21 cellular contexts compared by ENCODE assay signal in genomic region chr1:241924080-241924808, GRCh38. TPM values are rescaled to one million over a fixed set of nuclear protein-coding genes. Genes with fewer than 3 reads are reported as not detected.
"Had no signal": no experiment of that assay in that cellular context is flagged by ENCODE, and none has a peak within 500 bp of the region (broad histone marks: within the 10 kb centered on the region; RNA-seq: fewer than 3 reads in every experiment).

No MANE protein-coding gene starts in this region.

- ATAC-seq: gastrocnemius medialis, heart right ventricle, left ventricle myocardium superior, psoas muscle had no signal

- H3K4me1 ChIP-seq: colonic mucosa, gastrocnemius medialis, heart right ventricle, parathyroid adenoma, psoas muscle, stomach had no signal

- H3K79me2 ChIP-seq: parathyroid adenoma had no signal

- H3K9me3 ChIP-seq: colonic mucosa, gastrocnemius medialis, heart right ventricle, psoas muscle, stomach had no signal

- H3K9ac ChIP-seq: parathyroid adenoma had no signal

- DNase-seq: colonic mucosa; dermis blood vessel endothelial cell; erythroblast; gastrocnemius medialis; heart right ventricle; hypothalamus; islet precursor cell; left ventricle myocardium superior; mesenchymal stem cell; naive B cell; occipital lobe; psoas muscle; retina; small intestine; stimulated activated CD4-positive, alpha-beta T cell treated with anti-CD3 and anti-CD28 coated beads, Interleukin-12 subunit alpha, Interleukin-12 subunit beta, amount 100 ng/mL, for 4 hours; stimulated activated naive CD4-positive, alpha-beta T cell; stomach; substantia nigra had no signal

- H3K27ac ChIP-seq: colonic mucosa, gastrocnemius medialis, heart right ventricle, parathyroid adenoma, psoas muscle, stomach had no signal

- H2AFZ ChIP-seq: parathyroid adenoma had no signal

- H3K36me3 ChIP-seq: colonic mucosa, gastrocnemius medialis, heart right ventricle, stomach had no signal

- H3K27me3 ChIP-seq: colonic mucosa, gastrocnemius medialis, heart right ventricle, stomach had no signal

- FAIRE-seq: small intestine had no signal

- H3K4me3 ChIP-seq: colonic mucosa, gastrocnemius medialis, heart right ventricle, lung, psoas muscle, stomach had no signal

RNA-seq across cellular contexts. Expression of gene BECN2, which starts 33.3 kb away (rescaled TPM):
- total RNA-seq: cerebellum, colonic mucosa, dermis blood vessel endothelial cell, heart right ventricle, left ventricle myocardium superior, lung, occipital lobe, psoas muscle, stomach had no signal
- polyA plus RNA-seq: heart right ventricle, lung, psoas muscle, small intestine, stomach had no signal
